ENCODE assay signal across 8 cellular contexts in the genomic region with DNA sequence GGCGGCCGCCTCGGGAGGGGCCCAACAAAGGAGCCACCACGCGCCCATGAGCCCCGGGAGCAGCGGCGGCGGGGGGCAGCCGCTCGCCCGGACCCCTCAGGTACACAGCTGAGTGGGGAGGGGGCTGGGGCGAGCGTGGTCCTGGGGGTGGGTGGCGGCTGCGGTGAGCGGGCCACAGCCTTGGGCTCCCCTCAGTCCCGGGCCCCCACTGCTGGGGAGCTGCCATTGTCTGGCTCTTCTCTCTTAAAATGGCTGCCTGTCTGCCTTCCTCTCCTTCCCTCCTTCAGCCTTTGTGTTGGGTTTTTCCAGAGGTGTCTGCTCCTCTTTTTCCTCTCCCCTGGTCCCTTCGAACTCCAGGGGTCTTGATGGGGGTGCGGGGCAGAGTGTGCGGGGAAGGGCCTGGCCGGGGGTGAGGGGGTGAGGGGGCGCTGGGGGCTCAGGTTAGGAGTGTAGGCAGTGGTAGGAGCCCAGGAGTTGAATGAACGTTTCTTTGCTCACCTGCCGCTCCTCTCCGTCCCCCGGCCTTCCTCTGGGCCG. TPM values are rescaled to one million over a fixed set of nuclear protein-coding genes. Genes with fewer than 3 reads are reported as not detected.
DNase-seq lines count a peak whose midpoint lies in the region; ATAC-seq and TF ChIP-seq lines count a peak whose summit lies in the region.

No MANE protein-coding gene starts in this region.

- no peak for TF ChIP-seq CTCF in GM23338 (conservative IDR thresholded peaks at IDR 0.05; ENCODE audit: low read depth in 2 of 2)
- no peak for TF ChIP-seq CTCF in astrocyte of the cerebellum (IDR thresholded peaks at IDR 0.05; ENCODE audit: low read depth, low read length, missing control alignments)
- TF ChIP-seq CTCF in lung (IDR thresholded peaks at IDR 0.05; ENCODE audit: control extremely low read depth, extremely low read depth), result no peak

- no peaks in the 10 kb centered on the region for H3K9me2 ChIP-seq in GM23338 (ENCODE audit: insufficient read depth)

- ATAC-seq in GM23338 (no peak), lung (ENCODE audit: insufficient read depth, low FRiP score) (no peak), HG02981 (IDR thresholded peaks at IDR 0.05; ENCODE audit: unreplicated experiment) (no peak)

- DNase-seq in GM23338 (ENCODE audit: low spot score) (no peak), astrocyte of the cerebellum (ENCODE audit: low read depth) (no peak), lung (ENCODE audit: low spot score) (no peak), epidermal melanocyte (ENCODE audit: insufficient read length, low spot score) (no peak), HCEC 1CT (no peak), mesenteric fat pad (ENCODE audit: low spot score) (no peak)

- 0% methylated on average over 21 to 28 of the region's 28 CpGs for WGBS in lung, 2 donors

- H3K4me3 Mint-ChIP-seq in GM23338, result no peak overlapping the region

- H3F3A ChIP-seq in GM23338 (replicated peaks; ENCODE audit: low read depth), result no peaks in the 10 kb centered on the region

- peaks cover 10% of the 10 kb centered on the region for H3K27me3 Mint-ChIP-seq in GM23338 (ENCODE audit: insufficient read depth, low read depth, poor library complexity)

- no peak overlapping the region for H2AFZ ChIP-seq in ACC112 (ENCODE audit: low read length, unreplicated experiment)
- no peak overlapping the region for H2AFZ ChIP-seq in GM23338

- peaks cover 23% of the 10 kb centered on the region; the same call in 2 of the 3 replicates for H3K9me3 Mint-ChIP-seq in GM23338

- H3K4me1 Mint-ChIP-seq in GM23338, result peaks cover 18% of the 10 kb centered on the region

- H3K36me3 ChIP-seq in ACC112 (ENCODE audit: insufficient read depth, low read length) (no peaks in the 10 kb centered on the region), GM23338 (ENCODE audit: insufficient read depth) (no peaks in the 10 kb centered on the region), lung (ENCODE audit: control insufficient read depth in 2 of 2, insufficient read depth in 2 of 2, low read length in 2 of 2) (no peaks in the 10 kb centered on the region)

- H3K4me3 ChIP-seq in ACC112 (ENCODE audit: low read depth, low read length) (peak overlapping the region; percentile 83), GM23338 (peak overlapping the region; percentile 68), astrocyte of the cerebellum (ENCODE audit: low read depth, low read length) (peak overlapping the region; percentile 72), lung (peak overlapping the region; percentile 86)

- in situ Hi-C loops in astrocyte of the cerebellum (cut with HindIII; ENCODE audit: low sequenced_read_pairs), result no loop called here

- H3K27ac ChIP-seq in ACC112 (ENCODE audit: low read depth, low read length) (peak overlapping the region; percentile 63), GM23338 (ENCODE audit: low read depth) (peak overlapping the region; percentile 56; the same call in 1 of the 2 replicates), lung (ENCODE audit: low read depth in 1 of 2, low read length in 1 of 2) (peak overlapping the region; percentile 95 to 99)

- H3K27ac Mint-ChIP-seq in GM23338, result no peak overlapping the region

- H3K9me3 ChIP-seq in lung (ENCODE audit: control insufficient read depth in 2 of 2, insufficient read depth in 1 of 2, low read length in 1 of 2), result no peaks in the 10 kb centered on the region

- H3K27me3 ChIP-seq in ACC112 (ENCODE audit: insufficient read depth, low read length) (no peaks in the 10 kb centered on the region), GM23338 (ENCODE audit: insufficient read depth) (peaks cover 13% of the 10 kb centered on the region), lung (ENCODE audit: control insufficient read depth, insufficient read depth) (no peaks in the 10 kb centered on the region)

- peaks cover 41% of the 10 kb centered on the region for H4K20me1 ChIP-seq in GM23338 (replicated peaks; ENCODE audit: insufficient read depth)

- peak overlapping the region; percentile 79 for H3K4me2 ChIP-seq in GM23338

- H3K36me3 Mint-ChIP-seq in GM23338 (ENCODE audit: low read depth), result no peaks in the 10 kb centered on the region; the same call in 2 of the 3 replicates

- H3K4me1 ChIP-seq in ACC112 (ENCODE audit: control insufficient read depth, insufficient read depth, low read length, unreplicated experiment) (peaks cover 59% of the 10 kb centered on the region), GM23338 (ENCODE audit: insufficient read depth) (peaks cover 60% of the 10 kb centered on the region), lung (ENCODE audit: control insufficient read depth in 2 of 2, insufficient read depth in 2 of 2, low read length in 2 of 2) (peaks cover 8 to 43% of the 10 kb centered on the region in 2 donors)

- H3K79me2 ChIP-seq in ACC112 (ENCODE audit: control insufficient read depth, insufficient read depth, low read length, unreplicated experiment) (peaks cover 74% of the 10 kb centered on the region), GM23338 (replicated peaks; ENCODE audit: insufficient read depth) (peaks cover 61% of the 10 kb centered on the region)

TF ChIP-seq in GM23338, 12 proteins besides CTCF, POLR2A, EP300 and RAD21 (continues in another document):
- TF ChIP-seq, protein P1, sequence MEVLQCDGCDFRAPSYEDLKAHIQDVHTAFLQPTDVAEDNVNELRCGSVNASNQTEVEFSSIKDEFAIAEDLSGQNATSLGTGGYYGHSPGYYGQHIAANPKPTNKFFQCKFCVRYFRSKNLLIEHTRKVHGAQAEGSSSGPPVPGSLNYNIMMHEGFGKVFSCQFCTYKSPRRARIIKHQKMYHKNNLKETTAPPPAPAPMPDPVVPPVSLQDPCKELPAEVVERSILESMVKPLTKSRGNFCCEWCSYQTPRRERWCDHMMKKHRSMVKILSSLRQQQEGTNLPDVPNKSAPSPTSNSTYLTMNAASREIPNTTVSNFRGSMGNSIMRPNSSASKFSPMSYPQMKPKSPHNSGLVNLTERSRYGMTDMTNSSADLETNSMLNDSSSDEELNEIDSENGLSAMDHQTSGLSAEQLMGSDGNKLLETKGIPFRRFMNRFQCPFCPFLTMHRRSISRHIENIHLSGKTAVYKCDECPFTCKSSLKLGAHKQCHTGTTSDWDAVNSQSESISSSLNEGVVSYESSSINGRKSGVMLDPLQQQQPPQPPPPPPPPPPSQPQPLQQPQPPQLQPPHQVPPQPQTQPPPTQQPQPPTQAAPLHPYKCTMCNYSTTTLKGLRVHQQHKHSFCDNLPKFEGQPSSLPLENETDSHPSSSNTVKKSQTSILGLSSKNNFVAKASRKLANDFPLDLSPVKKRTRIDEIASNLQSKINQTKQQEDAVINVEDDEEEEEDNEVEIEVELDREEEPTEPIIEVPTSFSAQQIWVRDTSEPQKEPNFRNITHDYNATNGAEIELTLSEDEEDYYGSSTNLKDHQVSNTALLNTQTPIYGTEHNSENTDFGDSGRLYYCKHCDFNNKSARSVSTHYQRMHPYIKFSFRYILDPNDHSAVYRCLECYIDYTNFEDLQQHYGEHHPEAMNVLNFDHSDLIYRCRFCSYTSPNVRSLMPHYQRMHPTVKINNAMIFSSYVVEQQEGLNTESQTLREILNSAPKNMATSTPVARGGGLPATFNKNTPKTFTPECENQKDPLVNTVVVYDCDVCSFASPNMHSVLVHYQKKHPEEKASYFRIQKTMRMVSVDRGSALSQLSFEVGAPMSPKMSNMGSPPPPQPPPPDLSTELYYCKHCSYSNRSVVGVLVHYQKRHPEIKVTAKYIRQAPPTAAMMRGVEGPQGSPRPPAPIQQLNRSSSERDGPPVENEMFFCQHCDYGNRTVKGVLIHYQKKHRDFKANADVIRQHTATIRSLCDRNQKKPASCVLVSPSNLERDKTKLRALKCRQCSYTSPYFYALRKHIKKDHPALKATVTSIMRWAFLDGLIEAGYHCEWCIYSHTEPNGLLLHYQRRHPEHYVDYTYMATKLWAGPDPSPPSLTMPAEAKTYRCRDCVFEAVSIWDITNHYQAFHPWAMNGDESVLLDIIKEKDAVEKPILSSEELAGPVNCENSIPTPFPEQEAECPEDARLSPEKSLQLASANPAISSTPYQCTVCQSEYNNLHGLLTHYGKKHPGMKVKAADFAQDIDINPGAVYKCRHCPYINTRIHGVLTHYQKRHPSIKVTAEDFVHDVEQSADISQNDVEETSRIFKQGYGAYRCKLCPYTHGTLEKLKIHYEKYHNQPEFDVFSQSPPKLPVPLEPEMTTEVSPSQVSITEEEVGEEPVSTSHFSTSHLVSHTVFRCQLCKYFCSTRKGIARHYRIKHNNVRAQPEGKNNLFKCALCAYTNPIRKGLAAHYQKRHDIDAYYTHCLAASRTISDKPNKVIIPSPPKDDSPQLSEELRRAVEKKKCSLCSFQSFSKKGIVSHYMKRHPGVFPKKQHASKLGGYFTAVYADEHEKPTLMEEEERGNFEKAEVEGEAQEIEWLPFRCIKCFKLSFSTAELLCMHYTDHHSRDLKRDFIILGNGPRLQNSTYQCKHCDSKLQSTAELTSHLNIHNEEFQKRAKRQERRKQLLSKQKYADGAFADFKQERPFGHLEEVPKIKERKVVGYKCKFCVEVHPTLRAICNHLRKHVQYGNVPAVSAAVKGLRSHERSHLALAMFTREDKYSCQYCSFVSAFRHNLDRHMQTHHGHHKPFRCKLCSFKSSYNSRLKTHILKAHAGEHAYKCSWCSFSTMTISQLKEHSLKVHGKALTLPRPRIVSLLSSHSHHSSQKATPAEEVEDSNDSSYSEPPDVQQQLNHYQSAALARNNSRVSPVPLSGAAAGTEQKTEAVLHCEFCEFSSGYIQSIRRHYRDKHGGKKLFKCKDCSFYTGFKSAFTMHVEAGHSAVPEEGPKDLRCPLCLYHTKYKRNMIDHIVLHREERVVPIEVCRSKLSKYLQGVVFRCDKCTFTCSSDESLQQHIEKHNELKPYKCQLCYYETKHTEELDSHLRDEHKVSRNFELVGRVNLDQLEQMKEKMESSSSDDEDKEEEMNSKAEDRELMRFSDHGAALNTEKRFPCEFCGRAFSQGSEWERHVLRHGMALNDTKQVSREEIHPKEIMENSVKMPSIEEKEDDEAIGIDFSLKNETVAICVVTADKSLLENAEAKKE (CRISPR knock-in tag; IDR thresholded peaks at IDR 0.05), result no peak
- no peak for TF ChIP-seq ZNF114 (CRISPR knock-in tag; IDR thresholded peaks at IDR 0.05)
- TF ChIP-seq EZH2phosphoT487 (IDR thresholded peaks at IDR 0.05; ENCODE audit: unreplicated experiment), result no peak
- no peak for TF ChIP-seq STAT1 (IDR thresholded peaks at IDR 0.05; ENCODE audit: unreplicated experiment)
- TF ChIP-seq JUNB (IDR thresholded peaks at IDR 0.05; ENCODE audit: unreplicated experiment), result no peak

RNA-seq across cellular contexts. Expression of gene ARID1A, which starts 1.7 kb away (rescaled TPM):
- 82.1 and 104 TPM in 2 replicates for total RNA-seq in GM23338 (2014; rRNA removed; shearing (Covaris generic))
- polyA plus RNA-seq in GM23338 (2016; fragmentation: Nextera tagmentation; extraction: Ambion mirVana) (50.0 and 62.6 TPM in 2 replicates), lung (10 to 100 TPM; 16.1 to 28.9 TPM)
- total RNA-seq in lung (100 to 1,000 TPM in 1 of 2 donors, 10 to 100 TPM in 1; 71.2 to 119 TPM), mesenteric fat pad (64.2 TPM)
